Comparison of ENCODE assay signal across 8 cellular contexts in the genomic region with DNA sequence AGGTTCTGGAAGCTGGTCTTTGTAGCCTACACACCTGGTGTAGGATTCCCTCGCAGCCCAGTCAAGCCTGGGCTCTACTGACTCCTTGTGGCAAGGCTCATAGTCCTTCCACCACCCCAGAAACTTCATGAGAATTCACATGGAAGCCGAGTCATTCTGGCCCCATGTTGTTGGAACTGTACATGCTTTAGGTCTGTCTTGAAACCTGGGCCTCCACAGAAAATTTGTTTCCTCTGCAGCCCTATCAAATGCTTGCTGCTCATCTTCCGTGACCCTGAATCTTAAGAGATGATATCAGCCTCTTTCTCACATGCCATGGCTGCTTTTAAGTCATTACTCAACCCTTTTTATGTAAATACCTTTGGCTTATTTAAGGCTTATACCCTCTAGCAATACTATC.
DNase-seq lines count a peak whose midpoint lies in the region; FAIRE-seq and TF ChIP-seq lines count a peak whose summit lies in the region.

No MANE protein-coding gene starts in this region.

- TF ChIP-seq RAD21 in H1 (IDR thresholded peaks at IDR 0.05 in 1 of 2, conservative IDR thresholded peaks at IDR 0.05 in 1 of 2; ENCODE audit: low read depth in 2 of 2, low read length in 2 of 2), result peak; percentile 80 to 85

- no peaks in the 10 kb centered on the region for H3F3A ChIP-seq in PC-9 (ENCODE audit: insufficient read depth, low read depth)

- H4K91ac ChIP-seq in H1 (replicated peaks; ENCODE audit: insufficient read length, low read length), result no peak overlapping the region

- peak; percentile 53 to 61 (median 55) for TF ChIP-seq CTCF in H1 (IDR thresholded peaks at IDR 0.05; ENCODE audit: control extremely low read depth in 1 of 3, insufficient read depth in 1 of 3, low read depth in 1 of 3, low read length in 3 of 3)
- no peak for TF ChIP-seq CTCF in PC-9 (conservative IDR thresholded peaks at IDR 0.05)
- TF ChIP-seq CTCF in esophagus muscularis mucosa (IDR thresholded peaks at IDR 0.05), result peak in 1 of 3 experiments; percentile 5

- H3K56ac ChIP-seq in H1 (replicated peaks; ENCODE audit: insufficient read length, low read depth, low read length), result no peak overlapping the region

- H2BK12ac ChIP-seq in H1 (ENCODE audit: low read depth, low read length), result no peak overlapping the region

- no peak overlapping the region for H3K14ac ChIP-seq in H1 (ENCODE audit: insufficient read length)

- intact Hi-C loops in PC-9 (cut with micrococcal nuclease; ENCODE audit: unreplicated experiment) (no loop called here), esophagus muscularis mucosa (cut with DNase I) (no loop called here)

- no peak overlapping the region for H4K5ac ChIP-seq in H1 (ENCODE audit: insufficient read length, low read depth, low read length)

- BruUV-seq in PC-9 (replicated peaks; lab: Mats Ljungman, UMichigan), result no TSS peak

- H4K8ac ChIP-seq in H1 (ENCODE audit: extremely low read depth, insufficient read depth, low read length), result no peak overlapping the region

- FAIRE-seq in H1 (lab: Jason Lieb, UNC), result peak; percentile 32

- no peak overlapping the region for H2AFZ ChIP-seq in H1 (ENCODE audit: low read length)
- H2AFZ ChIP-seq in PC-9, result no peak overlapping the region

- no peak overlapping the region for H3K4ac ChIP-seq in H1 (replicated peaks; ENCODE audit: insufficient read length, low read depth, low read length)

- H3K36me3 ChIP-seq in H1 (ENCODE audit: control insufficient read depth in 2 of 4, insufficient read depth in 4 of 4, low read length in 3 of 4) (no peaks in the 10 kb centered on the region), PC-9 (ENCODE audit: low read depth) (no peaks in the 10 kb centered on the region), esophagus muscularis mucosa (peaks cover 7 to 42% (median 10%) of the 10 kb centered on the region in 4 donors)

- no peak overlapping the region for H2AK5ac ChIP-seq in H1 (ENCODE audit: low read depth, low read length)

- no peak overlapping the region for H3K4me2 ChIP-seq in H1 (ENCODE audit: insufficient read depth in 1 of 2, low read depth in 2 of 2, low read length in 2 of 2)
- no peak overlapping the region for H3K4me2 ChIP-seq in PC-9

- WGBS in H1 (ENCODE audit: extremely low coverage in 1 of 2, insufficient coverage in 1 of 2, insufficient read length in 1 of 2, insufficient replicate concordance in 2 of 2, low coverage in 1 of 2, low lambda C conversion rate in 2 of 2, missing lambda C conversion rate in 1 of 2), 2 experiments, result 91% methylated on average over 3 of the region's 3 CpGs; no CpG with 5 or more reads in 1 of the 2 experiments
- WGBS in esophagus muscularis mucosa, result 93% methylated on average over 3 of the region's 3 CpGs

- no peak overlapping the region for H3K23ac ChIP-seq in H1 (ENCODE audit: insufficient read length)

- H3K27ac ChIP-seq in H1 (ENCODE audit: low read depth, low read length) (no peak overlapping the region), PC-9 (no peak overlapping the region), esophagus muscularis mucosa (replicated peaks in 1 of 4) (no peak overlapping the region)

- no peak overlapping the region for H2BK120ac ChIP-seq in H1 (replicated peaks; ENCODE audit: low read depth, low read length)

- H3K9me2 ChIP-seq in PC-9 (ENCODE audit: insufficient read depth), result no peaks in the 10 kb centered on the region

- CTCF ChIA-PET in H1 (lab: Charles Lee; ENCODE audit: partially characterized antibody) (interaction anchor here (0.6 to 1.8 kb wide), 10 partner anchors 20 to 435 kb away, joined by 3 to 6 read pairs (median 3); no protein-coding TSS in a partner anchor), PC-9 (lab: Charles Lee) (no interaction called here)

- no peak for TF ChIP-seq POLR2A in H1 (IDR thresholded peaks at IDR 0.05; ENCODE audit: control extremely low read depth in 1 of 2, low read depth in 2 of 2, low read length in 2 of 2)
- TF ChIP-seq POLR2A in esophagus muscularis mucosa (IDR thresholded peaks at IDR 0.05; ENCODE audit: low read depth), result no peak

- no peak overlapping the region for H3K18ac ChIP-seq in H1 (ENCODE audit: extremely low read depth, low read length)

- TF ChIP-seq EP300 in H1 (IDR thresholded peaks at IDR 0.05; ENCODE audit: borderline replicate concordance in 1 of 2, low read depth in 2 of 2, low read length in 2 of 2) (no peak), esophagus muscularis mucosa (IDR thresholded peaks at IDR 0.05) (no peak)

- H3K4me3 ChIP-seq in H1 (ENCODE audit: extremely low read depth in 1 of 4, insufficient read depth in 2 of 4, low read depth in 3 of 4, low read length in 4 of 4), result no peak overlapping the region
- no peak overlapping the region for H3K4me3 ChIP-seq in PC-9
- no peak overlapping the region for H3K4me3 ChIP-seq in esophagus muscularis mucosa

- H3K9me3 ChIP-seq in H1 (ENCODE audit: insufficient read depth in 2 of 2, low read depth in 1 of 2, low read length in 1 of 2) (no peaks in the 10 kb centered on the region), PC-9 (ENCODE audit: insufficient read depth, low read depth) (no peaks in the 10 kb centered on the region), esophagus muscularis mucosa (no peaks in the 10 kb centered on the region)

- no peaks in the 10 kb centered on the region for H3K79me2 ChIP-seq in H1 (ENCODE audit: control insufficient read depth in 1 of 2, insufficient read depth in 2 of 2, low read length in 2 of 2)
- H3K79me2 ChIP-seq in PC-9 (ENCODE audit: low read depth), result no peaks in the 10 kb centered on the region

- peak; percentile 42 for DNase-seq in activated CD4-positive, alpha-beta T cell treated with anti-CD3 and anti-CD28 coated beads for 48 hours
- DNase-seq in activated CD4-positive, alpha-beta T cell treated with anti-CD3 and anti-CD28 coated beads for 1 hour, result no peak
- DNase-seq in M059J (ENCODE audit: low read depth), result peak; percentile 74
- DNase-seq in H1 (ENCODE audit: low read depth in 1 of 2, low spot score in 2 of 2), result peak in 1 of 2 experiments; percentile 10
- peak; percentile 28 for DNase-seq in stimulated activated CD4-positive, alpha-beta T cell treated with anti-CD3 and anti-CD28 coated beads, Interleukin-4, amount 100 ng/mL, for 24 hours
- no peak for DNase-seq in NK-92 treated with Interleukin-12 subunit alpha and Interleukin-12 subunit beta, amount 100 ng/mL, for 24 hours (lab: John Stamatoyannopoulos, UW)
- DNase-seq in PC-9, result no peak
- DNase-seq in esophagus muscularis mucosa (ENCODE audit: extremely low spot score), result no peak

- H3K27me3 ChIP-seq in H1 (replicated peaks in 1 of 4; ENCODE audit: control insufficient read depth in 3 of 4, extremely low read depth in 1 of 4, insufficient read depth in 3 of 4, low read length in 3 of 4), result no peaks in the 10 kb centered on the region
- H3K27me3 ChIP-seq in PC-9 (ENCODE audit: insufficient read depth, low read depth), result no peaks in the 10 kb centered on the region
- no peaks in the 10 kb centered on the region for H3K27me3 ChIP-seq in esophagus muscularis mucosa

- H3K4me1 ChIP-seq in H1 (replicated peaks in 1 of 4; ENCODE audit: control insufficient read depth in 3 of 4, insufficient read depth in 4 of 4, low read length in 3 of 4), result no peaks in the 10 kb centered on the region
- H3K4me1 ChIP-seq in PC-9 (replicated peaks; ENCODE audit: insufficient read depth), result no peaks in the 10 kb centered on the region
- H3K4me1 ChIP-seq in esophagus muscularis mucosa, result no peaks in the 10 kb centered on the region

- H2BK15ac ChIP-seq in H1 (ENCODE audit: low read length), result no peak overlapping the region

- no peak overlapping the region for H3K9ac ChIP-seq in H1 (replicated peaks in 1 of 4; ENCODE audit: extremely low read depth in 1 of 4, low read depth in 3 of 4, low read length in 3 of 4)

- H2BK20ac ChIP-seq in H1 (ENCODE audit: low read length), result no peak overlapping the region

- H2BK5ac ChIP-seq in H1 (ENCODE audit: low read depth, low read length), result no peak overlapping the region

- POLR2A ChIA-PET in H1 (lab: Charles Lee; ENCODE audit: partially characterized antibody) (no interaction called here), PC-9 (lab: Charles Lee; ENCODE audit: unreplicated experiment) (no interaction called here)

- H3K79me1 ChIP-seq in H1 (ENCODE audit: low read depth, low read length), result no peaks in the 10 kb centered on the region; the same call in 1 of the 2 replicates

- H3K23me2 ChIP-seq in H1 (ENCODE audit: low read depth, low read length), result no peaks in the 10 kb centered on the region

- no peaks in the 10 kb centered on the region for H4K20me1 ChIP-seq in H1 (replicated peaks in 1 of 2; ENCODE audit: control insufficient read depth in 1 of 2, insufficient read depth in 2 of 2, low read length in 2 of 2)
- H4K20me1 ChIP-seq in PC-9 (ENCODE audit: insufficient read depth), result no peaks in the 10 kb centered on the region

TF ChIP-seq in H1, 55 proteins besides CTCF, POLR2A, EP300 and RAD21:
- TF ChIP-seq BACH1 (IDR thresholded peaks at IDR 0.05; ENCODE audit: low read length) (peak; percentile 56), MAFK (IDR thresholded peaks at IDR 0.05; ENCODE audit: low read depth, low read length) (0 out of 2 replicates have a peak, but pooled peaks have one; percentile 21), POU5F1 (IDR thresholded peaks at IDR 0.05; ENCODE audit: low read depth, low read length) (no peak)
TF ChIP-seq in H1: peak in this region for 2.

Comparison
In these comparisons a context has a peak if more than half of its experiments do, and no peak if none do; other contexts are left out.
1. DNase-seq: peak in activated CD4-positive, alpha-beta T cell treated with anti-CD3 and anti-CD28 coated beads for 48 hours (single experiment), M059J (single experiment) and stimulated activated CD4-positive, alpha-beta T cell treated with anti-CD3 and anti-CD28 coated beads, Interleukin-4, amount 100 ng/mL, for 24 hours (single experiment); none in activated CD4-positive, alpha-beta T cell treated with anti-CD3 and anti-CD28 coated beads for 1 hour (single experiment), NK-92 treated with Interleukin-12 subunit alpha and Interleukin-12 subunit beta, amount 100 ng/mL, for 24 hours (single experiment), PC-9 (0 of 2) and esophagus muscularis mucosa (single experiment).